8 cellular contexts compared by ENCODE assay signal in the genomic region with DNA sequence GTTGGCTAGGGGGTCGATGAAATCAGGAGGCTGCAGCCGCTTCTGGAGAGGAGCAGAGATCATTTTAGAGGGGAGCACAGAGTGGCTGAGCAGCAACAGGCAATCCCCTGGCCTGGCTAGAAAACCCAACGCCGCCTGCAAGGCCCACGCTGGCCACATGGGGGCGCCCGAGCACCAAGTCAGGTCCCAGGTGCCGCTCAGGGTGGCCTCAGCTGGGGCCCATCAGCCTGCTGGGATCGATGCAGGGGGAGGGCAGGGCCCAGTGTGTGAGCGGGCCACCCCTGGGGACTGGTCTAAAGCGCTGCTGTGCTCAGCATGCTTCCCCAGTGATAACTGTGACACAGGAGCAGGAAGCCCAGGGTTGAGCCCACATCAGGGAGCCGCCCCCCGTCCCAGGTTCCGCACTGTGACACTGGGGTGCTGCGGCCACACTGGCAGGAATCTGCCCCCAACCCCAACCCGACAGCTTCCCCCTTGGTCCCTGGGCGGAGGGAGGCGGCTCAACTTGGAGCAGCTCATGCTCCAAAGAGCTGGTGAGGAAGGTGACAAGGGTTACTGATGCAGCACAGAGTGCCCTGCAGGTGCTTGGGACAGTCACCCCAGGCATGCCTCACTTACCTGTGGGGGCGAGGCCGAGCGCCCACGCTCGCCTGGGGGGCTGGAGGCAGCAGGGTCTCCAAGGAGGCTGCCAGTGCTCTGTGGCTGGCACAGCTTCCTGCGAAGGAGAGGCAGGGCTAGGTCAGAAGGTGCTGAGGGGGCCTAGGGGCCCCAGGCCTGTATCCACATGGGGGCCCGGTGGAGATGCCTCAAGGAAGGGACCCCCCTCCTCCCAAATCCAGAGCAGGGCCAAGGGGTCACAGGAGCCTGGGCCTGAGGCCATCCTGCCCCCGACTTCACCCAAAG. TPM values are rescaled to one million over a fixed set of nuclear protein-coding genes. Genes with fewer than 3 reads are reported as not detected.
DNase-seq lines count a peak whose midpoint lies in the region; ATAC-seq and TF ChIP-seq lines count a peak whose summit lies in the region.

No MANE protein-coding gene starts in this region.

- no peak for TF ChIP-seq POLR2A in esophagus muscularis mucosa (IDR thresholded peaks at IDR 0.05; ENCODE audit: low read depth)

- no peaks in the 10 kb centered on the region for H3K9me3 ChIP-seq in OCI-LY3 (ENCODE audit: insufficient read depth, low read length)
- H3K9me3 ChIP-seq in esophagus muscularis mucosa, result no peaks in the 10 kb centered on the region
- no peaks in the 10 kb centered on the region for H3K9me3 ChIP-seq in neural cell (ENCODE audit: low read length)

- intact Hi-C loops in esophagus muscularis mucosa (cut with DNase I), result loop anchor here (5.0 kb wide), 1 partner anchor 396 kb away; no protein-coding TSS in a partner anchor

- peaks cover 51% of the 10 kb centered on the region for H3K36me3 ChIP-seq in OCI-LY3 (replicated peaks; ENCODE audit: low read depth, low read length)
- H3K36me3 ChIP-seq in esophagus muscularis mucosa, result peaks cover 25 to 91% (median 75%) of the 10 kb centered on the region in 4 donors
- H3K36me3 ChIP-seq in neural cell (ENCODE audit: insufficient read depth, low read length), result no peaks in the 10 kb centered on the region

- H3K4me2 ChIP-seq in OCI-LY3 (ENCODE audit: low read length), result no peak overlapping the region
- no peak overlapping the region for H3K4me2 ChIP-seq in neural cell (ENCODE audit: low read length)

- H4K20me1 ChIP-seq in OCI-LY3 (ENCODE audit: insufficient read depth, low read length) (peaks cover 38% of the 10 kb centered on the region), neural cell (ENCODE audit: insufficient read depth) (no peaks in the 10 kb centered on the region)

- DNase-seq in DMS79 (lab: John Stamatoyannopoulos, UW) (peak; percentile 23), activated T-cell treated with anti-CD3 and anti-CD28 coated beads for 4 hours (peak; percentile 84), esophagus muscularis mucosa (ENCODE audit: extremely low spot score) (peak; percentile 96)
- peak; percentile 93 for DNase-seq in stimulated activated naive CD8-positive, alpha-beta T cell treated with anti-CD3 and anti-CD28 coated beads, Interleukin-15, Interleukin-2, amounts not matched to agents 100 U/mL and 50 U/mL, for 24 hours

- TF ChIP-seq CTCF in OCI-LY3 (IDR thresholded peaks at IDR 0.05; ENCODE audit: low read depth, low read length), result peak; percentile 98
- peak in 2 of 3 experiments; percentile 98 to 99 for TF ChIP-seq CTCF in esophagus muscularis mucosa (IDR thresholded peaks at IDR 0.05)
- TF ChIP-seq CTCF in neural cell (IDR thresholded peaks at IDR 0.05; ENCODE audit: poor library complexity, severe bottlenecking), result peak; percentile 98

- H3K79me2 ChIP-seq in OCI-LY3 (ENCODE audit: low read length) (peaks cover 6% of the 10 kb centered on the region; the same call in 1 of the 2 replicates), neural cell (replicated peaks; ENCODE audit: insufficient read depth, low read length) (no peaks in the 10 kb centered on the region)

- H3K27ac ChIP-seq in OCI-LY3 (ENCODE audit: low read length) (no peak overlapping the region), esophagus muscularis mucosa (replicated peaks in 1 of 4) (peak overlapping the region in 2 of 4 donors; percentile 35 to 40), neural cell (ENCODE audit: low read length) (no peak overlapping the region)

- no peaks in the 10 kb centered on the region for H3K9me2 ChIP-seq in neural cell (ENCODE audit: insufficient read depth, low read length)

- no peaks in the 10 kb centered on the region for H3F3A ChIP-seq in neural cell (ENCODE audit: insufficient read depth, low read length, poor library complexity, severe bottlenecking)

- peak; percentile 47 for ATAC-seq in HG03442 (IDR thresholded peaks at IDR 0.05; ENCODE audit: unreplicated experiment)
- ATAC-seq in stimulated activated naive CD8-positive, alpha-beta T cell treated with anti-CD3 and anti-CD28 coated beads, Interleukin-15, Interleukin-2, amounts not matched to agents 100 U/mL and 50 U/mL, for 24 hours, result peak; percentile 88
- ATAC-seq in HG02938 (IDR thresholded peaks at IDR 0.05; ENCODE audit: unreplicated experiment), result no peak

- peak; percentile 96 for TF ChIP-seq RAD21 in neural cell (conservative IDR thresholded peaks at IDR 0.05)

- 49% methylated on average over 13 of the region's 26 CpGs for WGBS in esophagus muscularis mucosa

- H3K9ac ChIP-seq in OCI-LY3 (ENCODE audit: low read length), result no peak overlapping the region
- no peak overlapping the region for H3K9ac ChIP-seq in neural cell (ENCODE audit: low read length)

- TF ChIP-seq EP300 in esophagus muscularis mucosa (IDR thresholded peaks at IDR 0.05), result no peak
- TF ChIP-seq EP300 in neural cell (conservative IDR thresholded peaks at IDR 0.05; ENCODE audit: poor library complexity, severe bottlenecking), result no peak

- H3K4me1 ChIP-seq in OCI-LY3 (ENCODE audit: low read length), result no peaks in the 10 kb centered on the region
- H3K4me1 ChIP-seq in esophagus muscularis mucosa, result peaks cover 11 to 30% (median 20%) of the 10 kb centered on the region in 4 donors

- H3K27me3 ChIP-seq in OCI-LY3 (ENCODE audit: low read depth, low read length) (no peaks in the 10 kb centered on the region), esophagus muscularis mucosa (no peaks in the 10 kb centered on the region), neural cell (ENCODE audit: insufficient read depth, low read depth, low read length) (no peaks in the 10 kb centered on the region)

- H2AFZ ChIP-seq in OCI-LY3 (ENCODE audit: low read depth, low read length), result no peak overlapping the region
- no peak overlapping the region for H2AFZ ChIP-seq in neural cell (ENCODE audit: low read depth, low read length)

- H3K4me3 ChIP-seq in OCI-LY3 (ENCODE audit: low read length) (no peak overlapping the region), esophagus muscularis mucosa (no peak overlapping the region), neural cell (ENCODE audit: low read length) (no peak overlapping the region)

TF ChIP-seq in neural cell, 6 proteins besides CTCF, POLR2A, EP300 and RAD21:
- no peak for TF ChIP-seq POLR2AphosphoS5 (IDR thresholded peaks at IDR 0.05)
- peak; percentile 13 for TF ChIP-seq MXI1 (conservative IDR thresholded peaks at IDR 0.05; ENCODE audit: poor library complexity, severe bottlenecking)
- TF ChIP-seq EZH2 (IDR thresholded peaks at IDR 0.05; ENCODE audit: borderline replicate concordance, insufficient read depth, low read length, poor library complexity, severe bottlenecking), result no peak
- TF ChIP-seq, protein P1, sequence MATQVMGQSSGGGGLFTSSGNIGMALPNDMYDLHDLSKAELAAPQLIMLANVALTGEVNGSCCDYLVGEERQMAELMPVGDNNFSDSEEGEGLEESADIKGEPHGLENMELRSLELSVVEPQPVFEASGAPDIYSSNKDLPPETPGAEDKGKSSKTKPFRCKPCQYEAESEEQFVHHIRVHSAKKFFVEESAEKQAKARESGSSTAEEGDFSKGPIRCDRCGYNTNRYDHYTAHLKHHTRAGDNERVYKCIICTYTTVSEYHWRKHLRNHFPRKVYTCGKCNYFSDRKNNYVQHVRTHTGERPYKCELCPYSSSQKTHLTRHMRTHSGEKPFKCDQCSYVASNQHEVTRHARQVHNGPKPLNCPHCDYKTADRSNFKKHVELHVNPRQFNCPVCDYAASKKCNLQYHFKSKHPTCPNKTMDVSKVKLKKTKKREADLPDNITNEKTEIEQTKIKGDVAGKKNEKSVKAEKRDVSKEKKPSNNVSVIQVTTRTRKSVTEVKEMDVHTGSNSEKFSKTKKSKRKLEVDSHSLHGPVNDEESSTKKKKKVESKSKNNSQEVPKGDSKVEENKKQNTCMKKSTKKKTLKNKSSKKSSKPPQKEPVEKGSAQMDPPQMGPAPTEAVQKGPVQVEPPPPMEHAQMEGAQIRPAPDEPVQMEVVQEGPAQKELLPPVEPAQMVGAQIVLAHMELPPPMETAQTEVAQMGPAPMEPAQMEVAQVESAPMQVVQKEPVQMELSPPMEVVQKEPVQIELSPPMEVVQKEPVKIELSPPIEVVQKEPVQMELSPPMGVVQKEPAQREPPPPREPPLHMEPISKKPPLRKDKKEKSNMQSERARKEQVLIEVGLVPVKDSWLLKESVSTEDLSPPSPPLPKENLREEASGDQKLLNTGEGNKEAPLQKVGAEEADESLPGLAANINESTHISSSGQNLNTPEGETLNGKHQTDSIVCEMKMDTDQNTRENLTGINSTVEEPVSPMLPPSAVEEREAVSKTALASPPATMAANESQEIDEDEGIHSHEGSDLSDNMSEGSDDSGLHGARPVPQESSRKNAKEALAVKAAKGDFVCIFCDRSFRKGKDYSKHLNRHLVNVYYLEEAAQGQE (IDR thresholded peaks at IDR 0.05; ENCODE audit: borderline replicate concordance), result no peak
- TF ChIP-seq TAF1 (IDR thresholded peaks at IDR 0.05; ENCODE audit: low read depth), result no peak
- peak; percentile 93 for TF ChIP-seq SMC3 (conservative IDR thresholded peaks at IDR 0.05; ENCODE audit: poor library complexity)

RNA-seq across cellular contexts. Expression of a gene that starts 13.3 kb away (rescaled TPM):
- total RNA-seq in esophagus muscularis mucosa, result 10 to 100 TPM; 15.8 to 38.9 (median 26.2) TPM
- polyA plus RNA-seq in neural cell, result 123 and 164 TPM in 2 replicates
- 47.0 and 53.0 TPM in 2 replicates for polyA minus RNA-seq in neural cell

RNA-seq across cellular contexts. Expression of a gene that starts 32.0 kb away (rescaled TPM):
- total RNA-seq in esophagus muscularis mucosa, result 100 to 1,000 TPM in 1 of 4 donors, 10 to 100 TPM in 3; 53.2 to 109 (median 77.8) TPM
- 148 and 166 TPM in 2 replicates for polyA plus RNA-seq in neural cell
- 75.0 and 80.3 TPM in 2 replicates for polyA minus RNA-seq in neural cell

RNA-seq across cellular contexts. Expression of a gene that starts 53.8 kb away (rescaled TPM):
- 10 to 100 TPM in 1 of 4 donors, 1 to 10 TPM in 3; 5.8 to 20.4 (median 7.0) TPM for total RNA-seq in esophagus muscularis mucosa
- not detected in 2 replicates for polyA plus RNA-seq in neural cell
- not detected in 2 replicates for polyA minus RNA-seq in neural cell

Comparison
In these comparisons a context has a peak if more than half of its experiments do, and no peak if none do; other contexts are left out.
1. DNase-seq: peak in every context shown above with its lines; median percentile 96 in esophagus muscularis mucosa; 93 in stimulated activated naive CD8-positive, alpha-beta T cell treated with anti-CD3 and anti-CD28 coated beads, Interleukin-15, Interleukin-2, amounts not matched to agents 100 U/mL and 50 U/mL, for 24 hours; 84 in activated T-cell treated with anti-CD3 and anti-CD28 coated beads for 4 hours; 23 in DMS79.